ENCODE assay signal across 8 cellular contexts in the genomic region with DNA sequence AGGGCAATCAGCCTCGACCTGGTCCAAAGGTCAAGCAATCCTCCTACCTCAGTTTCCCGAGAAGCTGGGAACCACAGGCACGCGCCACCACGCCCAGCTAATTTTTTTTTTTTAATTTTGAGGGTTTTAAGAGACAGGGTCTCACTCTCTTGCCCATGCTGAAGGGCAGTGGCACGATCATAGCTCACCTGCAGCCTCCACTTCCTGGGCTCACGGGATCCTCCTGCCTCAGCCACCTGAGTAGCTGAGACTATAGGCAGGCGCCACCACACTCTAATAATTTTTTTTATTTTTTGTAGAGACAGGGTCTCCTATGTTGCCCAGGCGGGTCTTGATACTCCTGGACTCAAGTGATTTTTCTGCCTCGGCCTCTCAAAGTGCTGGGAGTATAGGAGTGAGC. TPM values are rescaled to one million over a fixed set of nuclear protein-coding genes. Genes with fewer than 3 reads are reported as not detected.
DNase-seq lines count a peak whose midpoint lies in the region; ATAC-seq and TF ChIP-seq lines count a peak whose summit lies in the region.

No MANE protein-coding gene starts in this region.

- BruUV-seq in mammary epithelial cell (replicated peaks; lab: Mats Ljungman, UMichigan): no TSS peak

- no peak for ATAC-seq in HG02642 (IDR thresholded peaks at IDR 0.05; ENCODE audit: poor library complexity, unreplicated experiment)

- H3K27me3 ChIP-seq in AG04450 (ENCODE audit: control insufficient read depth, insufficient read depth, low read length) (no peaks in the 10 kb centered on the region), HUES6 (ENCODE audit: control insufficient read depth, insufficient read depth, low read length) (no peaks in the 10 kb centered on the region), mammary epithelial cell (ENCODE audit: insufficient read depth, low read length) (no peaks in the 10 kb centered on the region), muscle layer of duodenum (ENCODE audit: low read depth, low read length) (no peaks in the 10 kb centered on the region)

- in situ Hi-C loops in mammary epithelial cell (cut with MboI; ENCODE audit: low sequenced_read_pairs in 2 of 2): no loop called here

- dilution Hi-C loops in mammary epithelial cell (cut with HindIII; ENCODE audit: low sequenced_read_pairs): loop anchor here (5.0 kb wide), 1 partner anchor 32 kb away; no protein-coding TSS in a partner anchor

- peak overlapping the region; percentile 74 for H3K4me2 ChIP-seq in mammary epithelial cell (ENCODE audit: insufficient read depth, low read depth, low read length)

- intact Hi-C loops in mammary epithelial cell (cut with micrococcal nuclease): no loop called here

- H3K9me3 ChIP-seq in AG04450 (ENCODE audit: control insufficient read depth, insufficient read depth, low read length) (peaks cover 4% of the 10 kb centered on the region; the same call in 1 of the 2 replicates), HUES6 (ENCODE audit: control insufficient read depth, insufficient read depth, low read depth, low read length) (no peaks in the 10 kb centered on the region), mammary epithelial cell (replicated peaks; ENCODE audit: insufficient read depth, low read length) (no peaks in the 10 kb centered on the region), muscle layer of duodenum (ENCODE audit: control insufficient read depth in 1 of 2, low read length in 2 of 2) (no peaks in the 10 kb centered on the region)

- H3K4me3 ChIP-seq in AG04450 (ENCODE audit: low read depth, low read length) (peak overlapping the region; percentile 95), HUES6 (ENCODE audit: low read depth, low read length) (peak overlapping the region; percentile 90), mammary epithelial cell (replicated peaks in 1 of 3; ENCODE audit: insufficient read depth in 1 of 3, low read depth in 2 of 3, low read length in 3 of 3) (peak overlapping the region; percentile 81 to 99 (median 99)), muscle layer of duodenum (ENCODE audit: low read depth in 1 of 2, low read length in 2 of 2) (peak overlapping the region; percentile 73 to 88)

- no peak for TF ChIP-seq CTCF in AG04450 (IDR thresholded peaks at IDR 0.05; ENCODE audit: low read depth, low read length)
- no peak for TF ChIP-seq CTCF in mammary epithelial cell (conservative IDR thresholded peaks at IDR 0.05 in 1 of 2, IDR thresholded peaks at IDR 0.05 in 1 of 2; ENCODE audit: extremely low read depth in 1 of 2, insufficient read depth in 1 of 2, low read depth in 1 of 2, low read length in 2 of 2)

- H3K27ac ChIP-seq in AG04450 (ENCODE audit: low read depth, low read length) (no peak overlapping the region), HUES6 (ENCODE audit: low read depth, low read length) (no peak overlapping the region), mammary epithelial cell (ENCODE audit: insufficient read depth, low read depth, low read length) (no peak overlapping the region), muscle layer of duodenum (ENCODE audit: low read length) (no peak overlapping the region)

- H2AFZ ChIP-seq in mammary epithelial cell (ENCODE audit: low read depth, low read length): no peak overlapping the region

- peaks cover 66% of the 10 kb centered on the region for H3K79me2 ChIP-seq in mammary epithelial cell (ENCODE audit: insufficient read depth, low read length)

- POLR2A ChIA-PET in AG04450 (lab: Yijun Ruan, JAX): interaction anchor here (0.8 to 1.3 kb wide), 3 partner anchors 12 to 82 kb away, joined by 3 read pairs; partner anchors contain the start of gene FGFR4

- H3K9ac ChIP-seq in HUES6 (ENCODE audit: low read length): no peak overlapping the region
- H3K9ac ChIP-seq in mammary epithelial cell (ENCODE audit: insufficient read depth, low read length): no peak overlapping the region

- CTCF ChIA-PET in AG04450 (lab: Charles Lee): interaction anchor here (0.9 to 2.4 kb wide), 6 partner anchors 8 to 344 kb away, joined by 3 to 9 read pairs (median 4); partner anchors contain the start of gene ZNF346
- CTCF ChIA-PET in mammary epithelial cell (lab: Charles Lee; ENCODE audit: low non-redundant PET): no interaction called here

- no peak for DNase-seq in AG04450 (ENCODE audit: low read depth, low spot score)
- no peak for DNase-seq in mammary epithelial cell
- DNase-seq in OCI-M1 (lab: John Stamatoyannopoulos, UW): no peak
- no peak for DNase-seq in NK-92 (lab: John Stamatoyannopoulos, UW; ENCODE audit: unreplicated experiment)
- no peak for DNase-seq in iPS-NIHi7 (ENCODE audit: extremely low spot score)

- H3K36me3 ChIP-seq in HUES6 (ENCODE audit: control insufficient read depth, insufficient read depth, low read length) (no peaks in the 10 kb centered on the region), mammary epithelial cell (ENCODE audit: insufficient read depth, low read length) (no peaks in the 10 kb centered on the region), muscle layer of duodenum (ENCODE audit: control insufficient read depth in 1 of 2, insufficient read depth in 2 of 2, low read length in 2 of 2) (no peaks in the 10 kb centered on the region)

- 98% methylated on average over 8 of the region's 10 CpGs for WGBS in mammary epithelial cell (ENCODE audit: low coverage, missing lambda C conversion rate)

- H4K20me1 ChIP-seq in mammary epithelial cell (ENCODE audit: insufficient read depth, low read length): no peaks in the 10 kb centered on the region

- H3K4me1 ChIP-seq in HUES6 (ENCODE audit: control insufficient read depth, insufficient read depth, low read length): peaks cover 13% of the 10 kb centered on the region; the same call in 1 of the 2 replicates
- H3K4me1 ChIP-seq in mammary epithelial cell (ENCODE audit: insufficient read depth, low read length): peaks cover 19% of the 10 kb centered on the region
- H3K4me1 ChIP-seq in muscle layer of duodenum (ENCODE audit: control insufficient read depth in 1 of 2, insufficient read depth in 2 of 2, low read length in 2 of 2): peaks cover 3 to 18% of the 10 kb centered on the region in 2 donors

RNA-seq across cellular contexts. Expression of gene UIMC1, which starts 1.6 kb away (rescaled TPM):
- polyA plus RNA-seq in AG04450 (2011; rRNA removed): 22.8 and 27.8 TPM in 2 replicates
- 20.2 and 30.8 TPM in 2 replicates for polyA minus RNA-seq in AG04450 (2011; rRNA and poly(A)+ RNA removed)
- total RNA-seq in mammary epithelial cell: 10 to 100 TPM; 24.8 to 47.0 TPM
- polyA plus RNA-seq in mammary epithelial cell: 16.5 TPM
- 41.6 TPM for polyA minus RNA-seq in mammary epithelial cell

RNA-seq across cellular contexts. Expression of gene ZNF346, which starts 17.5 kb away (rescaled TPM):
- polyA plus RNA-seq in AG04450 (2011; rRNA removed): 15.0 and 15.3 TPM in 2 replicates
- polyA minus RNA-seq in AG04450 (2011; rRNA and poly(A)+ RNA removed): 20.3 and 23.3 TPM in 2 replicates
- 10 to 100 TPM; 16.0 to 16.9 TPM for total RNA-seq in mammary epithelial cell
- polyA plus RNA-seq in mammary epithelial cell: 14.4 TPM
- 6.7 TPM for polyA minus RNA-seq in mammary epithelial cell
